Comparison of ENCODE assay signal across 25 cellular contexts in genomic region chr2:163656622-163657021, GRCh38.
A peak's percentile ranks its signal among the peaks of the same experiment; 100 is the strongest.
DNase-seq lines count a peak whose midpoint lies in the region; ATAC-seq, FAIRE-seq and TF ChIP-seq lines count a peak whose summit lies in the region.
"Had no signal": no experiment of that assay in that cellular context is flagged by ENCODE, and none has a peak within 500 bp of the region (broad histone marks: within the 10 kb centered on the region; RNA-seq: fewer than 3 reads in every experiment).

No MANE protein-coding gene starts in this region.

- H3K9me2 ChIP-seq in GM23338 (ENCODE audit: insufficient read depth), result no peaks in the 10 kb centered on the region

- intact Hi-C loops in ascending aorta (cut with DNase I), result loop anchor here (5.0 kb wide), 1 partner anchor 36 kb away; no protein-coding TSS in a partner anchor

- H2AFZ ChIP-seq in GM23338, result no peak overlapping the region

- H3K27me3 ChIP-seq in GM23338 (ENCODE audit: insufficient read depth) (no peaks in the 10 kb centered on the region), ascending aorta (no peaks in the 10 kb centered on the region)
- H3K27me3 ChIP-seq: stomach, transverse colon had no signal

- H3K9me3 ChIP-seq in ascending aorta (no peaks in the 10 kb centered on the region), mesodermal cell (ENCODE audit: control insufficient read depth, low read length) (no peaks in the 10 kb centered on the region)
- H3K9me3 ChIP-seq: stomach, transverse colon had no signal

- H3K4me2 ChIP-seq in GM23338, result no peak overlapping the region
- H3K4me2 ChIP-seq: smooth muscle cell had no signal

- H4K20me1 ChIP-seq in GM23338 (replicated peaks; ENCODE audit: insufficient read depth), result no peaks in the 10 kb centered on the region

- DNase-seq in GM23338 (ENCODE audit: low spot score) (no peak), ascending aorta (ENCODE audit: low spot score in 2 of 2) (no peak), fibroblast of the aortic adventitia (ENCODE audit: low read depth) (peak; percentile 69), HUDEP-2 (lab: John Stamatoyannopoulos, UW; ENCODE audit: unreplicated experiment in 76 of 76) (no peak), NCI-H524 (lab: John Stamatoyannopoulos, UW) (no peak), frontal cortex (ENCODE audit: low spot score in 2 of 2) (no peak)
- DNase-seq: activated T-cell treated with anti-CD3 and anti-CD28 coated beads for 4 hours; anterior cingulate cortex; effector memory CD4-positive, alpha-beta T cell; erythroblast; Kasumi-1; naive thymus-derived CD8-positive, alpha-beta T cell; NCI-H510A treated with DMSO at 0.1 percent for 48 hours; NK-92 treated with Interleukin-12 subunit alpha and Interleukin-12 subunit beta, amount 100 ng/mL, for 24 hours; stimulated activated CD4-positive, alpha-beta T cell treated with anti-CD3 and anti-CD28 coated beads, Interleukin-1b, Interleukin-23, amount 100 ng/mL, for 48 hours; stomach; transverse colon had no signal

- no peak for FAIRE-seq in frontal cortex (lab: Jason Lieb, UNC)
- FAIRE-seq: H54, RCC 7860 had no signal

- WGBS in mesodermal cell (ENCODE audit: insufficient coverage in 2 of 2), 2 experiments, result no CpG with 5 or more reads among the region's 1 CpG

- H3K27ac Mint-ChIP-seq in GM23338, result peak overlapping the region; percentile 69
- H3K27ac Mint-ChIP-seq: activated naive CD4-positive, alpha-beta T cell treated with anti-CD3 and anti-CD28 coated beads, Interleukin-2, amount 50 U/mL, for 72 hours; naive thymus-derived CD8-positive, alpha-beta T cell; T-helper 1 cell treated with Interleukin-12 subunit alpha and Interleukin-12 subunit beta and Interleukin-4 antibody, amounts not matched to agents 30 μg/mL and 1 μg/mL, for 36 hours had no signal

- H3K4me3 ChIP-seq in GM23338, result no peak overlapping the region
- H3K4me3 ChIP-seq in ascending aorta, result no peak overlapping the region
- no peak overlapping the region for H3K4me3 ChIP-seq in fibroblast of the aortic adventitia (ENCODE audit: low read depth, low read length)
- no peak overlapping the region for H3K4me3 ChIP-seq in mesodermal cell (ENCODE audit: extremely low read depth, insufficient read depth, low read length, poor library complexity, severe bottlenecking)
- H3K4me3 ChIP-seq: smooth muscle cell, stomach, transverse colon had no signal

- peaks cover 3% of the 10 kb centered on the region for H3K27me3 Mint-ChIP-seq in GM23338 (ENCODE audit: insufficient read depth, low read depth, poor library complexity)

- H3K79me2 ChIP-seq in GM23338 (replicated peaks; ENCODE audit: insufficient read depth), result peaks cover 24% of the 10 kb centered on the region; the same call in 1 of the 2 replicates

- H3K4me3 Mint-ChIP-seq in GM23338, result no peak overlapping the region
- H3K4me3 Mint-ChIP-seq: naive thymus-derived CD8-positive, alpha-beta T cell; T-helper 1 cell treated with Interleukin-12 subunit alpha and Interleukin-12 subunit beta and Interleukin-4 antibody, amounts not matched to agents 30 μg/mL and 1 μg/mL, for 36 hours had no signal

- H3K36me3 ChIP-seq in GM23338 (ENCODE audit: insufficient read depth), result no peaks in the 10 kb centered on the region
- H3K36me3 ChIP-seq in ascending aorta, result no peaks in the 10 kb centered on the region
- peaks cover 3% of the 10 kb centered on the region for H3K36me3 ChIP-seq in mesodermal cell (ENCODE audit: control insufficient read depth, insufficient read depth, low read length)
- H3K36me3 ChIP-seq: stomach, transverse colon had no signal

- H3K4me1 Mint-ChIP-seq in GM23338, result peaks cover 46% of the 10 kb centered on the region
- H3K4me1 Mint-ChIP-seq: naive thymus-derived CD8-positive, alpha-beta T cell had no signal

- H3F3A ChIP-seq in GM23338 (replicated peaks; ENCODE audit: low read depth), result no peaks in the 10 kb centered on the region

- no peaks in the 10 kb centered on the region; the same call in 2 of the 3 replicates for H3K9me3 Mint-ChIP-seq in GM23338
- H3K9me3 Mint-ChIP-seq: T-helper 1 cell treated with Interleukin-12 subunit alpha and Interleukin-12 subunit beta and Interleukin-4 antibody, amounts not matched to agents 30 μg/mL and 1 μg/mL, for 36 hours had no signal

- H3K27ac ChIP-seq in GM23338 (ENCODE audit: low read depth), result 0 out of 2 replicates have a peak overlapping the region, but pooled peaks have one; percentile 2
- peak overlapping the region; percentile 26 to 68 for H3K27ac ChIP-seq in ascending aorta
- H3K27ac ChIP-seq in mesodermal cell (ENCODE audit: low read depth, low read length, severe bottlenecking), result peak overlapping the region; percentile 65
- H3K27ac ChIP-seq: stomach, transverse colon had no signal

- no peak for ATAC-seq in GM23338
- ATAC-seq in GM21528 (IDR thresholded peaks at IDR 0.05; ENCODE audit: low FRiP score, unreplicated experiment), result no peak
- ATAC-seq: activated naive CD4-positive, alpha-beta T cell treated with anti-CD3 and anti-CD28 coated beads, Interleukin-2, amount 50 U/mL, for 72 hours; left lobe of liver; naive thymus-derived CD8-positive, alpha-beta T cell had no signal

- no peak for TF ChIP-seq CTCF in GM23338 (conservative IDR thresholded peaks at IDR 0.05; ENCODE audit: low read depth in 2 of 2)
- TF ChIP-seq CTCF in ascending aorta (IDR thresholded peaks at IDR 0.05), result no peak
- no peak for TF ChIP-seq CTCF in fibroblast of the aortic adventitia (IDR thresholded peaks at IDR 0.05; ENCODE audit: insufficient read depth, low read length)

- 0 out of 3 replicates have a peak, but pooled peaks cover under 1% of the 10 kb centered on the region for H3K36me3 Mint-ChIP-seq in GM23338 (ENCODE audit: low read depth)
- H3K36me3 Mint-ChIP-seq: naive thymus-derived CD8-positive, alpha-beta T cell had no signal

- peaks cover 46% of the 10 kb centered on the region for H3K4me1 ChIP-seq in GM23338 (ENCODE audit: insufficient read depth)
- peaks cover 0 to 25% of the 10 kb centered on the region in 2 donors for H3K4me1 ChIP-seq in ascending aorta
- peaks cover 25% of the 10 kb centered on the region for H3K4me1 ChIP-seq in mesodermal cell (ENCODE audit: control insufficient read depth, insufficient read depth, low read length, poor library complexity, severe bottlenecking)
- H3K4me1 ChIP-seq: transverse colon had no signal

TF ChIP-seq in GM23338, 12 proteins besides CTCF, POLR2A, EP300 and RAD21:
- TF ChIP-seq POLR2AphosphoS5 (IDR thresholded peaks at IDR 0.05; ENCODE audit: low read depth), result no peak

Comparison
In these comparisons a context has a peak if more than half of its experiments do, and no peak if none do; other contexts are left out.
1. H3K27ac ChIP-seq: peak in every context shown above with its lines; median percentile 65 in mesodermal cell; 47 in ascending aorta; 2 in GM23338.